In genomic region chr5:86768699-86769202, GRCh38 we compare ENCODE assay signal across 27 cellular contexts.
"Had no signal": no experiment of that assay in that cellular context is flagged by ENCODE, and none has a peak within 500 bp of the region (broad histone marks: within the 10 kb centered on the region; RNA-seq: fewer than 3 reads in every experiment).

No MANE protein-coding gene starts in this region.

- H3K4me3 ChIP-seq: hepatocyte, left lung, lower lobe of right lung, pancreas, prostate gland, skin epidermis, suprapubic skin, thoracic aorta, tibial artery, uterus had no signal

- H3K27ac Mint-ChIP-seq: immature natural killer cell; naive thymus-derived CD8-positive, alpha-beta T cell; nephron; stimulated activated effector memory CD8-positive, alpha-beta T cell treated with anti-CD3 and anti-CD28 coated beads, Interleukin-12 subunit alpha, Interleukin-12 subunit beta, amount 100 ng/mL, for 72 hours; stimulated activated naive CD8-positive, alpha-beta T cell treated with anti-CD3 and anti-CD28 coated beads, Interleukin-15, Interleukin-2, amounts not matched to agents 100 ng/mL and 50 ng/mL, for 24 hours; type B pancreatic cell had no signal

- H3K27ac ChIP-seq: hepatocyte, left lung, lower lobe of right lung, pancreas, prostate gland, skin epidermis, suprapubic skin, thoracic aorta, tibial artery, uterus had no signal

- H3K27me3 ChIP-seq: hepatocyte, left lung, pancreas, suprapubic skin, tibial artery, uterus had no signal

- H3K36me3 Mint-ChIP-seq: immature natural killer cell; naive thymus-derived CD8-positive, alpha-beta T cell; stimulated activated effector memory CD8-positive, alpha-beta T cell treated with anti-CD3 and anti-CD28 coated beads, Interleukin-12 subunit alpha, Interleukin-12 subunit beta, amount 100 ng/mL, for 72 hours; type B pancreatic cell had no signal

- H3K4me1 Mint-ChIP-seq: immature natural killer cell; naive thymus-derived CD8-positive, alpha-beta T cell; nephron; stimulated activated effector memory CD8-positive, alpha-beta T cell treated with anti-CD3 and anti-CD28 coated beads, Interleukin-12 subunit alpha, Interleukin-12 subunit beta, amount 100 ng/mL, for 72 hours had no signal

- H3K36me3 ChIP-seq: left lung, lower lobe of right lung, pancreas, prostate gland, suprapubic skin, thoracic aorta, tibial artery, uterus had no signal

- ATAC-seq: left colon; left lung; lower lobe of right lung; naive thymus-derived CD8-positive, alpha-beta T cell; pancreas; right cardiac atrium; sciatic nerve; stimulated activated effector memory CD8-positive, alpha-beta T cell treated with anti-CD3 and anti-CD28 coated beads, Interleukin-12 subunit alpha, Interleukin-12 subunit beta, amount 100 ng/mL, for 72 hours had no signal

- H3K27me3 Mint-ChIP-seq: naive thymus-derived CD8-positive, alpha-beta T cell; stimulated activated naive CD8-positive, alpha-beta T cell treated with anti-CD3 and anti-CD28 coated beads, Interleukin-15, Interleukin-2, amounts not matched to agents 100 ng/mL and 50 ng/mL, for 24 hours; type B pancreatic cell had no signal

- H3K4me2 ChIP-seq: hepatocyte had no signal

- DNase-seq: immature natural killer cell; kidney; left colon; left lung; lower lobe of right lung; mammary epithelial cell; naive thymus-derived CD8-positive, alpha-beta T cell; retina; right cardiac atrium; stimulated activated CD4-positive, alpha-beta T cell treated with anti-CD3 and anti-CD28 coated beads, Interleukin-12 subunit alpha, Interleukin-12 subunit beta, amount 100 ng/mL, for 4 hours; stimulated activated CD4-positive, alpha-beta T cell treated with anti-CD3 and anti-CD28 coated beads, Interleukin-15, amount 100 ng/mL, for 24 hours; stimulated activated CD4-positive, alpha-beta T cell treated with anti-CD3 and anti-CD28 coated beads, Interleukin-4, amount 100 ng/mL, for 24 hours; stimulated activated naive CD4-positive, alpha-beta T cell; tibial artery; uterus had no signal

- H3K4me1 ChIP-seq: left lung, lower lobe of right lung, pancreas, prostate gland, suprapubic skin, tibial artery, uterus had no signal

- H2AFZ ChIP-seq: hepatocyte had no signal

- H3K9me3 ChIP-seq: lower lobe of right lung, pancreas, prostate gland, suprapubic skin, thoracic aorta, uterus had no signal

- H3K4me3 Mint-ChIP-seq: immature natural killer cell; naive thymus-derived CD8-positive, alpha-beta T cell; nephron; neural crest cell; stimulated activated effector memory CD8-positive, alpha-beta T cell treated with anti-CD3 and anti-CD28 coated beads, Interleukin-12 subunit alpha, Interleukin-12 subunit beta, amount 100 ng/mL, for 72 hours; stimulated activated naive CD8-positive, alpha-beta T cell treated with anti-CD3 and anti-CD28 coated beads, Interleukin-15, Interleukin-2, amounts not matched to agents 100 ng/mL and 50 ng/mL, for 24 hours; type B pancreatic cell had no signal
